In genomic region chr12:57262126-57262822, GRCh38 we compare ENCODE assay signal across 13 cellular contexts. TPM values are rescaled to one million over a fixed set of nuclear protein-coding genes. Genes with fewer than 3 reads are reported as not detected.
"Had no signal": no experiment of that assay in that cellular context is flagged by ENCODE, and none has a peak within 500 bp of the region (broad histone marks: within the 10 kb centered on the region; RNA-seq: fewer than 3 reads in every experiment).

No MANE protein-coding gene starts in this region.

- H3K9me3 Mint-ChIP-seq: activated CD4-positive, alpha-beta T cell treated with anti-CD3 and anti-CD28 coated beads, Interleukin-2, amount 10 ng/mL, durations not matched to agents 7 days and 5 days; activated naive CD4-positive, alpha-beta T cell treated with anti-CD3 and anti-CD28 coated beads, Interleukin-2, amount 50 U/mL, for 72 hours; activated T-cell treated with anti-CD3 and anti-CD28 coated beads, Interleukin-2, amount 50 U/mL, for 72 hours; mesothelial cell of epicardium; naive B cell; stimulated activated naive CD8-positive, alpha-beta T cell treated with anti-CD3 and anti-CD28 coated beads, Interleukin-15, amount 100 ng/mL, for 72 hours; type B pancreatic cell had no signal

- H3K4me3 Mint-ChIP-seq: activated CD4-positive, alpha-beta T cell treated with anti-CD3 and anti-CD28 coated beads, Interleukin-2, amount 10 ng/mL, durations not matched to agents 7 days and 5 days; activated T-cell treated with anti-CD3 and anti-CD28 coated beads, Interleukin-2, amount 50 U/mL, for 72 hours; mesothelial cell of epicardium; naive B cell; stimulated activated naive CD8-positive, alpha-beta T cell treated with anti-CD3 and anti-CD28 coated beads, Interleukin-15, amount 100 ng/mL, for 72 hours; type B pancreatic cell had no signal

- H3K27ac ChIP-seq: esophagus muscularis mucosa, lower lobe of right lung had no signal

- H3K4me1 Mint-ChIP-seq: mesothelial cell of epicardium; stimulated activated naive CD8-positive, alpha-beta T cell treated with anti-CD3 and anti-CD28 coated beads, Interleukin-15, amount 100 ng/mL, for 72 hours had no signal

- H3K9me3 ChIP-seq: esophagus muscularis mucosa, lower lobe of right lung had no signal

- DNase-seq: activated CD4-positive, alpha-beta T cell treated with anti-CD3 and anti-CD28 coated beads, Interleukin-2, amount 10 ng/mL, durations not matched to agents 7 days and 5 days; activated CD4-positive, CD25-positive, alpha-beta regulatory T cell; activated CD8-positive, alpha-beta memory T cell treated with anti-CD3 and anti-CD28 coated beads, Interleukin-2, amount 50 U/mL, for 48 hours; activated gamma-delta T cell; activated T-cell treated with anti-CD3 and anti-CD28 coated beads, Interleukin-2, amount 50 U/mL, for 72 hours; lower lobe of right lung; naive B cell; nucleus accumbens; stimulated activated naive CD8-positive, alpha-beta T cell treated with anti-CD3 and anti-CD28 coated beads, Interleukin-15, amount 100 ng/mL, for 72 hours had no signal

- H3K4me3 ChIP-seq: esophagus muscularis mucosa, lower lobe of right lung had no signal

- H3K27me3 Mint-ChIP-seq: activated CD4-positive, alpha-beta T cell treated with anti-CD3 and anti-CD28 coated beads, Interleukin-2, amount 10 ng/mL, durations not matched to agents 7 days and 5 days; naive B cell; stimulated activated naive CD8-positive, alpha-beta T cell treated with anti-CD3 and anti-CD28 coated beads, Interleukin-15, amount 100 ng/mL, for 72 hours; type B pancreatic cell had no signal

- ATAC-seq: activated naive CD4-positive, alpha-beta T cell treated with anti-CD3 and anti-CD28 coated beads, Interleukin-2, amount 50 U/mL, for 72 hours; activated T-cell treated with anti-CD3 and anti-CD28 coated beads, Interleukin-2, amount 50 U/mL, for 72 hours; lower lobe of right lung; stimulated activated naive CD8-positive, alpha-beta T cell treated with anti-CD3 and anti-CD28 coated beads, Interleukin-15, amount 100 ng/mL, for 72 hours had no signal

- H3K27ac Mint-ChIP-seq: activated naive CD4-positive, alpha-beta T cell treated with anti-CD3 and anti-CD28 coated beads, Interleukin-2, amount 50 U/mL, for 72 hours; activated T-cell treated with anti-CD3 and anti-CD28 coated beads, Interleukin-2, amount 50 U/mL, for 72 hours; mesothelial cell of epicardium; type B pancreatic cell had no signal

- H3K4me1 ChIP-seq: lower lobe of right lung had no signal

- H3K27me3 ChIP-seq: esophagus muscularis mucosa had no signal

RNA-seq across cellular contexts. Expression of gene NXPH4, which starts 45.7 kb away (rescaled TPM):
- total RNA-seq: esophagus muscularis mucosa, lower lobe of right lung had no signal
